ENCODE assay signal across 25 cellular contexts in genomic region chr9:87650611-87651295, GRCh38.
"Had no signal": no experiment of that assay in that cellular context is flagged by ENCODE, and none has a peak within 500 bp of the region (broad histone marks: within the 10 kb centered on the region; RNA-seq: fewer than 3 reads in every experiment).

No MANE protein-coding gene starts in this region.

- ATAC-seq: activated CD4-positive, alpha-beta T cell treated with anti-CD3 and anti-CD28 coated beads for 36 hours had no signal

- DNase-seq: activated CD4-positive, alpha-beta memory T cell treated with anti-CD3 and anti-CD28 coated beads for 36 hours; activated CD4-positive, alpha-beta T cell treated with anti-CD3 and anti-CD28 coated beads for 36 hours; activated CD4-positive, CD25-positive, alpha-beta regulatory T cell; activated CD8-positive, alpha-beta memory T cell treated with anti-CD3 and anti-CD28 coated beads, Interleukin-2, amount 50 U/mL, for 4 hours; activated effector memory CD4-positive, alpha-beta T cell treated with anti-CD3 and anti-CD28 coated beads, Interleukin-2, amount 50 U/mL, for 16 hours; activated naive CD4-positive, alpha-beta T cell treated with anti-CD3 and anti-CD28 coated beads for 36 hours; activated naive CD8-positive, alpha-beta T cell treated with anti-CD3 and anti-CD28 coated beads for 36 hours; activated T-cell treated with anti-CD3 and anti-CD28 coated beads, Interleukin-2, amount 50 U/mL, for 1 hour; cerebellar nuclear complex; colonic mucosa; dorsolateral prefrontal cortex; effector memory CD4-positive, alpha-beta T cell; erythroblast; left ventricle myocardium inferior; mesendoderm; retina; stimulated activated CD4-positive, alpha-beta T cell treated with anti-CD3 and anti-CD28 coated beads, Interleukin-15, amount 100 ng/mL, for 24 hours; stimulated activated CD4-positive, alpha-beta T cell treated with anti-CD3 and anti-CD28 coated beads, Interleukin-2, amount 100 ng/mL, for 24 hours; stimulated activated naive CD4-positive, alpha-beta T cell had no signal

- H3K9me3 ChIP-seq: ascending aorta, colonic mucosa, left ventricle myocardium inferior, neutrophil, suprapubic skin, tibial artery had no signal

- H3K27ac ChIP-seq: ascending aorta, cardiac muscle cell, colonic mucosa, left ventricle myocardium inferior, neutrophil, suprapubic skin, tibial artery had no signal

- H3K4me3 ChIP-seq: ascending aorta, cardiac muscle cell, colonic mucosa, dorsolateral prefrontal cortex, left ventricle myocardium inferior, lung, suprapubic skin, tibial artery had no signal

- H3K4me1 ChIP-seq: ascending aorta, colonic mucosa, left ventricle myocardium inferior, suprapubic skin, tibial artery had no signal

- H3K27me3 ChIP-seq: ascending aorta, cardiac muscle cell, colonic mucosa, neutrophil, suprapubic skin, tibial artery had no signal

- H3K36me3 ChIP-seq: ascending aorta, colonic mucosa, left ventricle myocardium inferior had no signal
